28 cellular contexts compared by ENCODE assay signal in the genomic region with DNA sequence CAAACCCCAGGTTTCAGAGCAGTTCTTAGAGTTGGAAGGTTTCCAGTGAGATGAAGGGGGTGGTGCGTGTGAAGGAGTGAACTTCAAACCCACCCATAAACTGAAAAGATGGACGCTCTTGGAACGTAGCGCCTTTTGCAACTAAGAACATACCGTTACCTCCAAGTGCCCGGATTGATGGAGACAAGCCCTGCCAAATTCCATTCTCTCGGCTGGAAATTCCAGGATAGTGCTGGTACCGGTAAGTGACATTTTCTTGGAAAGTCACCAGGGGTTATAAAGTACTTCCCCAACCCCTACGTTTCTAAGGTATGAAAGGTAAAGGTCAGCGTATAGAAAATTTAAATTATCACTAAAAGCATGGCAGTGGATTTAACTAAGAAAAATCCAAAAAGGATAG.
"Had no signal": no experiment of that assay in that cellular context is flagged by ENCODE, and none has a peak within 500 bp of the region (broad histone marks: within the 10 kb centered on the region; RNA-seq: fewer than 3 reads in every experiment).

No MANE protein-coding gene starts in this region.

- H3K27ac ChIP-seq: colonic mucosa, esophagus muscularis mucosa, foreskin keratinocyte, gastroesophageal sphincter, heart right ventricle, lower lobe of right lung, neutrophil, prostate gland, skin epidermis, spleen, testis, tibial artery, upper lobe of left lung had no signal

- H3K27me3 ChIP-seq: colonic mucosa, testis, upper lobe of left lung had no signal

- H3K4me1 ChIP-seq: colonic mucosa, esophagus muscularis mucosa, foreskin keratinocyte, gastroesophageal sphincter, heart right ventricle, lower lobe of right lung, prostate gland, spleen, testis, tibial artery, upper lobe of left lung had no signal

- H3K9me3 Mint-ChIP-seq: dendritic cell treated with granulocyte-macrophage colony-stimulating factor and Interleukin-4, amounts not matched to agents 40 ng/mL and 50 ng/mL, for 4 days; natural killer cell; neural crest cell; stimulated activated memory B cell treated with anti-CD40 and anti-IgM and Interleukin-4, amounts not matched to agents 10 μg/mL and 1 μg/mL and 100 μg/mL, for 72 hours had no signal

- H3K27me3 Mint-ChIP-seq: dendritic cell treated with granulocyte-macrophage colony-stimulating factor and Interleukin-4, amounts not matched to agents 40 ng/mL and 50 ng/mL, for 4 days had no signal

- FAIRE-seq: endothelial cell of umbilical vein, islet of Langerhans, urothelium cell line had no signal

- ATAC-seq: foreskin keratinocyte; gastroesophageal sphincter; heart right ventricle; left ventricle myocardium superior; lower lobe of right lung; natural killer cell; right cardiac atrium; stimulated activated memory B cell treated with anti-CD40 and anti-IgM and Interleukin-4, amounts not matched to agents 10 μg/mL and 1 μg/mL and 100 μg/mL, for 72 hours; stimulated activated naive CD8-positive, alpha-beta T cell treated with anti-CD3 and anti-CD28 coated beads, Interleukin-15, Interleukin-2, amounts not matched to agents 100 U/mL and 50 U/mL, for 24 hours had no signal

- H3K4me1 Mint-ChIP-seq: natural killer cell; stimulated activated memory B cell treated with anti-CD40 and anti-IgM and Interleukin-4, amounts not matched to agents 10 μg/mL and 1 μg/mL and 100 μg/mL, for 72 hours had no signal

- H3K36me3 Mint-ChIP-seq: natural killer cell; stimulated activated memory B cell treated with anti-CD40 and anti-IgM and Interleukin-4, amounts not matched to agents 10 μg/mL and 1 μg/mL and 100 μg/mL, for 72 hours had no signal

- H3K4me3 ChIP-seq: colonic mucosa, esophagus muscularis mucosa, gastroesophageal sphincter, heart right ventricle, lower lobe of right lung, prostate gland, skin epidermis, spleen, testis, tibial artery, upper lobe of left lung had no signal

- H3K9me3 ChIP-seq: colonic mucosa, gastroesophageal sphincter, lower lobe of right lung, neutrophil, prostate gland, spleen, testis, tibial artery, upper lobe of left lung had no signal

- DNase-seq: colonic mucosa; effector memory CD4-positive, alpha-beta T cell; foreskin keratinocyte; heart right ventricle; hippocampal formation; left cardiac atrium; left ventricle myocardium superior; lower lobe of right lung; natural killer cell; right cardiac atrium; spleen; stimulated activated CD4-positive, alpha-beta T cell treated with anti-CD3 and anti-CD28 coated beads, Interleukin-4, amount 100 ng/mL, for 4 hours; stimulated activated naive CD8-positive, alpha-beta T cell treated with anti-CD3 and anti-CD28 coated beads, Interleukin-15, Interleukin-2, amounts not matched to agents 100 U/mL and 50 U/mL, for 24 hours; substantia nigra; testis; upper lobe of left lung had no signal

- H3K4me3 Mint-ChIP-seq: dendritic cell treated with granulocyte-macrophage colony-stimulating factor and Interleukin-4, amounts not matched to agents 40 ng/mL and 50 ng/mL, for 4 days; natural killer cell; neural crest cell; stimulated activated memory B cell treated with anti-CD40 and anti-IgM and Interleukin-4, amounts not matched to agents 10 μg/mL and 1 μg/mL and 100 μg/mL, for 72 hours had no signal

- H3K27ac Mint-ChIP-seq: dendritic cell treated with granulocyte-macrophage colony-stimulating factor and Interleukin-4, amounts not matched to agents 40 ng/mL and 50 ng/mL, for 4 days; natural killer cell; stimulated activated memory B cell treated with anti-CD40 and anti-IgM and Interleukin-4, amounts not matched to agents 10 μg/mL and 1 μg/mL and 100 μg/mL, for 72 hours had no signal

- H3K36me3 ChIP-seq: colonic mucosa, esophagus muscularis mucosa, gastroesophageal sphincter, heart right ventricle, lower lobe of right lung, neutrophil, prostate gland, spleen, tibial artery, upper lobe of left lung had no signal
